8 cellular contexts compared by ENCODE assay signal in the genomic region with DNA sequence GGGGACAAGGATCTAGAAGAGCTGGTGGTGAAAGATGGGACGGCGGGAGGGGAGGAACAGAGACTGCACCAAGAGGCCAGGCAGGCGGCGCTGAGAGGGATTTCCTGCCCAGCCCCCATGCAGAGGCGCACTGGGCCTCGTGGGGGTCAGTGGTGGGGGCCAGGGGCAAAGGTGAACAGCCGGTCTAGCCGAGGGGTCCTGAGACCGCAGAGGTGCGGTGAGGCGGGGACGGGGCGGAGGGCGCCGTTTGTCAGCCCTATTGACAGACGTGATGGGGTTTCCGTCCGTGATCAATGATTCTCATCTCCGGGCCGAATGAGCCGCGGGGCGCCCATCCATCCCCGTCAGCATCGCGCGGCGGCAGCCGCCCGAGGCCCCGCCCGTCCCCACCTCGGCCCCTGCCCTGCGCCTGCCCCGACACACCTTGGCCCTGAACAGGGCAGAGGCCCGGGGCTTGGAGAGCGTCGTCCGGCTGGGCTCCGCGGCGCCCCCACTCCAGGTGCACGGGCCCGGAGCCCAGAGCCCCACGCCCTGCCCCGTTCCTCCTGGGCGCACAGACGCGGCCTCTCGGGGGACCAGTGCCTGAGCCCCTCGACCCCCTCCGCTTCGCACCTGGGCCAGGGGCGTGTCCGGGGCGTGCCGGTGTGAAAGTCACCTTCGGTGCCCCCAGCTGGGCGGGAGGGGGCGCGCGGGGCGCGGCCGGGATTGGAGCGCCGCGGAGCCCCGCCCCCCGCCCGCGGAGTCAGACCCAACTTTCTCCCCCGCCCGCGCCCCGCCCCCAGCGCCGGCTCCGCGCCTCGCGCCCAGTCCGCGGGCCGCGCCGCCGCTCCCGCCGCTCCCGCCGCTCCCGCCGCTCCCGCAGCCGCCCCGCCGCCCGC. TPM values are rescaled to one million over a fixed set of nuclear protein-coding genes. Genes with fewer than 3 reads are reported as not detected.
DNase-seq lines count a peak whose midpoint lies in the region; ATAC-seq and TF ChIP-seq lines count a peak whose summit lies in the region.

A gene (plus strand): TSS at position 781 of the 878 bp plus-strand sequence. CDS start 176 bp downstream, outside the sequence.

- CTCF ChIA-PET in mammary epithelial cell (lab: Charles Lee; ENCODE audit: low non-redundant PET), result no interaction called here

- no peaks in the 10 kb centered on the region for H3K79me2 ChIP-seq in mammary epithelial cell (ENCODE audit: insufficient read depth, low read length)

- TF ChIP-seq CTCF in HFF-Myc (IDR thresholded peaks at IDR 0.05; ENCODE audit: low read depth, low read length, missing control alignments) (no peak), mammary epithelial cell (conservative IDR thresholded peaks at IDR 0.05 in 1 of 2, IDR thresholded peaks at IDR 0.05 in 1 of 2; ENCODE audit: extremely low read depth in 1 of 2, insufficient read depth in 1 of 2, low read depth in 1 of 2, low read length in 2 of 2) (no peak), tibial nerve (IDR thresholded peaks at IDR 0.05) (no peak)

- no peak within 1 kb of the TSS for H2AK5ac ChIP-seq in mesenchymal stem cell (ENCODE audit: low read length, severe bottlenecking)

- intact Hi-C loops in mammary epithelial cell (cut with micrococcal nuclease), result no loop called here

- BruUV-seq in mammary epithelial cell (replicated peaks; lab: Mats Ljungman, UMichigan), result no TSS peak

- H2BK12ac ChIP-seq in mesenchymal stem cell (ENCODE audit: low read length in 2 of 2), result peak within 1 kb of the TSS in 1 of 2 experiments; percentile 1

- no peaks in the 10 kb centered on the region for H3K36me3 ChIP-seq in CD4-positive, CD25-positive, alpha-beta regulatory T cell (ENCODE audit: control insufficient read depth, insufficient read depth, low read length)
- H3K36me3 ChIP-seq in mammary epithelial cell (ENCODE audit: insufficient read depth, low read length), result no peaks in the 10 kb centered on the region
- peaks cover 25 to 28% of the 10 kb centered on the region in 2 experiments for H3K36me3 ChIP-seq in mesenchymal stem cell (ENCODE audit: control insufficient read depth in 1 of 2, insufficient read depth in 2 of 2, low read depth in 1 of 2, low read length in 2 of 2)
- H3K36me3 ChIP-seq in tibial nerve, result peaks cover 0 to 17% (median 0%) of the 10 kb centered on the region in 3 donors

- H3K23ac ChIP-seq in mesenchymal stem cell (ENCODE audit: low read length in 2 of 2), result peak within 1 kb of the TSS in 1 of 2 experiments; percentile 34

- WGBS in mammary epithelial cell (ENCODE audit: low coverage, missing lambda C conversion rate), result no CpG with 5 or more reads among the region's 99 CpGs
- 1% methylated on average over 77 of the region's 99 CpGs for WGBS in mesenchymal stem cell
- 1 to 3% methylated on average over 16 to 27 of the region's 99 CpGs for WGBS in tibial nerve, 2 donors

- peaks cover 46% of the 10 kb centered on the region for H3K4me1 ChIP-seq in CD4-positive, CD25-positive, alpha-beta regulatory T cell (ENCODE audit: control insufficient read depth, insufficient read depth, low read length, poor library complexity, severe bottlenecking)
- H3K4me1 ChIP-seq in mammary epithelial cell (ENCODE audit: insufficient read depth, low read length) (peaks cover 15% of the 10 kb centered on the region), mesenchymal stem cell (ENCODE audit: control insufficient read depth, insufficient read depth, low read depth, low read length) (peaks cover 38% of the 10 kb centered on the region), tibial nerve (peaks cover 0 to 63% (median 30%) of the 10 kb centered on the region in 4 donors)

- peak; percentile 17 to 39 for ATAC-seq in CD4-positive, CD25-positive, alpha-beta regulatory T cell (ENCODE audit: low read depth in 2 of 2)
- ATAC-seq in T-helper 17 cell (peak; percentile 26), GM18907 (IDR thresholded peaks at IDR 0.05; ENCODE audit: unreplicated experiment) (no peak), HG03565 (IDR thresholded peaks at IDR 0.05; ENCODE audit: unreplicated experiment) (no peak)

- no peak within 1 kb of the TSS for H3K14ac ChIP-seq in mesenchymal stem cell (ENCODE audit: low read length in 2 of 2)

- H3K79me1 ChIP-seq in mesenchymal stem cell (replicated peaks; ENCODE audit: low read length, poor library complexity, severe bottlenecking), result no peaks in the 10 kb centered on the region

- H2AFZ ChIP-seq in mammary epithelial cell (ENCODE audit: low read depth, low read length), result peak within 1 kb of the TSS; percentile 84
- peak within 1 kb of the TSS; percentile 15 for H2AFZ ChIP-seq in mesenchymal stem cell (ENCODE audit: low read depth, low read length)

- H3K4me3 Mint-ChIP-seq in CD4-positive, CD25-positive, alpha-beta regulatory T cell, result peak within 1 kb of the TSS; percentile 83 to 90 (median 85)
- H3K4me3 Mint-ChIP-seq in T-helper 17 cell, result peak within 1 kb of the TSS; percentile 95

- H3K18ac ChIP-seq in mesenchymal stem cell (ENCODE audit: low read depth in 1 of 2, low read length in 2 of 2), result peak within 1 kb of the TSS in 1 of 2 experiments; percentile 73

- no peaks in the 10 kb centered on the region for H4K20me1 ChIP-seq in mammary epithelial cell (ENCODE audit: insufficient read depth, low read length)

- dilution Hi-C loops in mammary epithelial cell (cut with HindIII; ENCODE audit: low sequenced_read_pairs), result no loop called here

- H4K8ac ChIP-seq in mesenchymal stem cell (ENCODE audit: low read length), result peak within 1 kb of the TSS; percentile 55

- peaks cover 4 to 61% (median 39%) of the 10 kb centered on the region in 4 donors for H3K4me1 Mint-ChIP-seq in CD4-positive, CD25-positive, alpha-beta regulatory T cell
- H3K4me1 Mint-ChIP-seq in T-helper 17 cell, result peaks cover 52% of the 10 kb centered on the region

- H2BK15ac ChIP-seq in mesenchymal stem cell (ENCODE audit: low read depth, poor library complexity, severe bottlenecking), result peak within 1 kb of the TSS; percentile 50

- DNase-seq in CD4-positive, CD25-positive, alpha-beta regulatory T cell, result peak; percentile 34 to 66 (median 35)
- no peak for DNase-seq in HFF-Myc (ENCODE audit: extremely low read depth, low read depth)
- DNase-seq in T-helper 17 cell, result peak in 2 of 3 donors; percentile 59 to 70
- DNase-seq in mammary epithelial cell, result no peak
- no peak for DNase-seq in mesenchymal stem cell
- no peak for DNase-seq in tibial nerve (ENCODE audit: low spot score in 2 of 2)

- no peak within 1 kb of the TSS for H2BK120ac ChIP-seq in mesenchymal stem cell (ENCODE audit: low read depth, low read length)

- H2BK5ac ChIP-seq in mesenchymal stem cell (ENCODE audit: low read depth, low read length, poor library complexity, severe bottlenecking), result no peak within 1 kb of the TSS

- peak within 1 kb of the TSS; percentile 98 for H3K4me2 ChIP-seq in mammary epithelial cell (ENCODE audit: insufficient read depth, low read depth, low read length)
- H3K4me2 ChIP-seq in mesenchymal stem cell (ENCODE audit: low read length, poor library complexity, severe bottlenecking), result peak within 1 kb of the TSS; percentile 82

- H3K27ac Mint-ChIP-seq in CD4-positive, CD25-positive, alpha-beta regulatory T cell, result peak within 1 kb of the TSS in 1 of 3 donors; percentile 77
- H3K27ac Mint-ChIP-seq in T-helper 17 cell, result peak within 1 kb of the TSS; percentile 86

- H3K4ac ChIP-seq in mesenchymal stem cell (ENCODE audit: low read depth in 1 of 2, low read length in 2 of 2), result no peak within 1 kb of the TSS

- TF ChIP-seq EP300 in tibial nerve (IDR thresholded peaks at IDR 0.05), result no peak

- H3K27me3 Mint-ChIP-seq in CD4-positive, CD25-positive, alpha-beta regulatory T cell, result peaks cover 71% of the 10 kb centered on the region
- H3K27me3 Mint-ChIP-seq in T-helper 17 cell, result peaks cover 68% of the 10 kb centered on the region

- TF ChIP-seq POLR2A in tibial nerve (IDR thresholded peaks at IDR 0.05), result no peak

- no peak within 1 kb of the TSS for H3K27ac ChIP-seq in CD4-positive, CD25-positive, alpha-beta regulatory T cell (ENCODE audit: insufficient read depth, low read length, poor library complexity, severe bottlenecking)
- no peak within 1 kb of the TSS for H3K27ac ChIP-seq in mammary epithelial cell (ENCODE audit: insufficient read depth, low read depth, low read length)
- H3K27ac ChIP-seq in mesenchymal stem cell (ENCODE audit: low read length, poor library complexity, severe bottlenecking), result no peak within 1 kb of the TSS
- no peak within 1 kb of the TSS for H3K27ac ChIP-seq in tibial nerve

- in situ Hi-C loops in mammary epithelial cell (cut with MboI; ENCODE audit: low sequenced_read_pairs in 2 of 2), result no loop called here

- H3K9me3 ChIP-seq in CD4-positive, CD25-positive, alpha-beta regulatory T cell (ENCODE audit: control insufficient read depth in 2 of 2, low read length in 2 of 2), result no peaks in the 10 kb centered on the region
- H3K9me3 ChIP-seq in T-helper 17 cell (ENCODE audit: control insufficient read depth, low read length, poor library complexity, severe bottlenecking), result no peaks in the 10 kb centered on the region
- no peaks in the 10 kb centered on the region for H3K9me3 ChIP-seq in mammary epithelial cell (replicated peaks; ENCODE audit: insufficient read depth, low read length)
- H3K9me3 ChIP-seq in mesenchymal stem cell (ENCODE audit: control insufficient read depth, low read length), result no peaks in the 10 kb centered on the region
- no peaks in the 10 kb centered on the region for H3K9me3 ChIP-seq in tibial nerve

- H4K91ac ChIP-seq in mesenchymal stem cell (ENCODE audit: low read length), result no peak within 1 kb of the TSS

- peaks cover 44% of the 10 kb centered on the region for H3K27me3 ChIP-seq in CD4-positive, CD25-positive, alpha-beta regulatory T cell (ENCODE audit: control insufficient read depth, insufficient read depth, low read length)
- H3K27me3 ChIP-seq in mammary epithelial cell (ENCODE audit: insufficient read depth, low read length), result peaks cover 15% of the 10 kb centered on the region
- H3K27me3 ChIP-seq in mesenchymal stem cell (ENCODE audit: control insufficient read depth in 1 of 2, insufficient read depth in 1 of 2, low read length in 2 of 2), result peaks cover 11 to 60% of the 10 kb centered on the region in 2 experiments
- H3K27me3 ChIP-seq in tibial nerve, result peaks cover 0 to 68% of the 10 kb centered on the region in 2 donors

- H3K9ac ChIP-seq in mammary epithelial cell (ENCODE audit: insufficient read depth, low read length) (no peak within 1 kb of the TSS), mesenchymal stem cell (ENCODE audit: low read length) (peak within 1 kb of the TSS; percentile 59)

- peaks cover 0 to 3% (median 0%) of the 10 kb centered on the region in 7 donors for H3K9me3 Mint-ChIP-seq in CD4-positive, CD25-positive, alpha-beta regulatory T cell

- peaks cover 3% of the 10 kb centered on the region for H3K36me3 Mint-ChIP-seq in CD4-positive, CD25-positive, alpha-beta regulatory T cell
- H3K36me3 Mint-ChIP-seq in T-helper 17 cell (ENCODE audit: low read depth), result peaks cover 14% of the 10 kb centered on the region

- H3K4me3 ChIP-seq in CD4-positive, CD25-positive, alpha-beta regulatory T cell (ENCODE audit: low read depth, low read length), result peak within 1 kb of the TSS; percentile 0
- H3K4me3 ChIP-seq in HFF-Myc (replicated peaks; ENCODE audit: low read depth, low read length), result peak within 1 kb of the TSS; percentile 47
- peak within 1 kb of the TSS; percentile 41 to 51 (median 50) for H3K4me3 ChIP-seq in mammary epithelial cell (replicated peaks in 1 of 3; ENCODE audit: insufficient read depth in 1 of 3, low read depth in 2 of 3, low read length in 3 of 3)
- H3K4me3 ChIP-seq in mesenchymal stem cell (ENCODE audit: insufficient read depth in 1 of 2, low read depth in 1 of 2, low read length in 2 of 2), result peak within 1 kb of the TSS; percentile 46 to 75
- peak within 1 kb of the TSS; percentile 15 to 50 (median 43) for H3K4me3 ChIP-seq in tibial nerve

RNA-seq across cellular contexts. Expression of the gene that starts here (rescaled TPM):
- total RNA-seq in CD4-positive, CD25-positive, alpha-beta regulatory T cell, result 0.49 TPM
- polyA plus RNA-seq in CD4-positive, CD25-positive, alpha-beta regulatory T cell, result under 1 TPM in 3 of 4 donors, not detected in 1; 0.09 to 0.46 (median 0.11) TPM
- total RNA-seq in T-helper 17 cell (not detected), mammary epithelial cell (1 to 10 TPM in 1 of 2 donors, under 1 TPM in 1; 0.67 to 5.3 TPM), tibial nerve (1 to 10 TPM in 1 of 4 donors, not detected in 3; 4.2 TPM)
- polyA plus RNA-seq in mammary epithelial cell, result 0.51 TPM
- 0.41 TPM for polyA minus RNA-seq in mammary epithelial cell
- 1.8 TPM for polyA plus RNA-seq in mesenchymal stem cell (2013, experiment 1 of 2)
- 1.6 TPM for polyA plus RNA-seq in mesenchymal stem cell (2013, experiment 2 of 2)

Comparison
In these comparisons a context has a peak if more than half of its experiments do, and no peak if none do; other contexts are left out.
1. Peak in DNase-seq, ATAC-seq and H3K4me3 ChIP-seq in CD4-positive, CD25-positive, alpha-beta regulatory T cell; RNA of the gene not detected or under 1 TPM.
2. Peak in DNase-seq and ATAC-seq in T-helper 17 cell; RNA of the gene not detected or under 1 TPM.
3. H3K4me3 ChIP-seq: peak in every context shown above with its lines; median percentile 60 in mesenchymal stem cell; 50 in mammary epithelial cell; 47 in HFF-Myc; 43 in tibial nerve; 0 in CD4-positive, CD25-positive, alpha-beta regulatory T cell.